Comparison of ENCODE assay signal across 14 cellular contexts in genomic region chr1:27010226-27010994, GRCh38. TPM values are rescaled to one million over a fixed set of nuclear protein-coding genes. Genes with fewer than 3 reads are reported as not detected.
DNase-seq lines count a peak whose midpoint lies in the region; ATAC-seq and TF ChIP-seq lines count a peak whose summit lies in the region.
"Had no signal": no experiment of that assay in that cellular context is flagged by ENCODE, and none has a peak within 500 bp of the region (broad histone marks: within the 10 kb centered on the region; RNA-seq: fewer than 3 reads in every experiment).

No MANE protein-coding gene starts in this region.

- peak overlapping the region; percentile 75 for H3K4me3 ChIP-seq in left ventricle myocardium inferior
- H3K4me3 ChIP-seq in epithelial cell of esophagus (ENCODE audit: low read length), result peak overlapping the region; percentile 95
- peak overlapping the region; percentile 45 to 70 for H3K4me3 ChIP-seq in muscle layer of duodenum (ENCODE audit: low read depth in 1 of 2, low read length in 2 of 2)
- H3K4me3 ChIP-seq in aorta (ENCODE audit: low read length in 2 of 2), result peak overlapping the region; percentile 85 to 88

- H3K27ac ChIP-seq in left ventricle myocardium inferior (replicated peaks) (peak overlapping the region; percentile 82), muscle layer of duodenum (ENCODE audit: low read length) (peak overlapping the region; percentile 87), aorta (ENCODE audit: low read depth in 1 of 2, low read length in 2 of 2) (peak overlapping the region; percentile 52 to 85)

- 19 to 28% methylated on average over 5 of the region's 5 CpGs for WGBS in aorta, 2 donors

- ATAC-seq in Right ventricle myocardium superior (ENCODE audit: poor library complexity), result no peak
- ATAC-seq in aorta (ENCODE audit: low FRiP score), result no peak
- ATAC-seq in GM18502 (IDR thresholded peaks at IDR 0.05; ENCODE audit: poor library complexity, unreplicated experiment), result no peak

- H3K4me1 ChIP-seq in left ventricle myocardium inferior (peaks cover 67% of the 10 kb centered on the region), muscle layer of duodenum (ENCODE audit: control insufficient read depth in 1 of 2, insufficient read depth in 2 of 2, low read length in 2 of 2) (peaks cover 5 to 20% of the 10 kb centered on the region in 2 donors), aorta (ENCODE audit: control insufficient read depth in 1 of 2, insufficient read depth in 2 of 2, low read length in 2 of 2) (no peaks in the 10 kb centered on the region)

- no peak for TF ChIP-seq CTCF in left ventricle myocardium inferior (IDR thresholded peaks at IDR 0.05; ENCODE audit: borderline replicate concordance)
- TF ChIP-seq CTCF in epithelial cell of esophagus (IDR thresholded peaks at IDR 0.05; ENCODE audit: insufficient read depth, low read depth, low read length, missing control alignments), result no peak

- peaks cover 13% of the 10 kb centered on the region for H3K36me3 ChIP-seq in left ventricle myocardium inferior
- peaks cover 0 to 8% of the 10 kb centered on the region in 2 donors for H3K36me3 ChIP-seq in muscle layer of duodenum (ENCODE audit: control insufficient read depth in 1 of 2, insufficient read depth in 2 of 2, low read length in 2 of 2)
- peaks cover 0 to 9% of the 10 kb centered on the region in 2 donors for H3K36me3 ChIP-seq in aorta (ENCODE audit: control insufficient read depth in 1 of 2, insufficient read depth in 2 of 2, low read length in 1 of 2)

- DNase-seq in left ventricle myocardium inferior (no peak), Right ventricle myocardium superior (no peak), epithelial cell of esophagus (ENCODE audit: low read depth) (no peak), aorta (no peak), AG08395 (ENCODE audit: low spot score) (no peak), islet precursor cell (no peak)
- DNase-seq: activated T-cell treated with anti-CD3 and anti-CD28 coated beads for 4 hours; central memory CD4-positive, alpha-beta T cell; GF-D8; NCI-H1092 treated with DMSO at 0.1 percent for 48 hours; NK-92 treated with Interleukin-12 subunit alpha and Interleukin-12 subunit beta, amount 100 ng/mL, for 24 hours; occipital lobe had no signal

- H3K9me3 ChIP-seq in left ventricle myocardium inferior (replicated peaks) (no peaks in the 10 kb centered on the region), muscle layer of duodenum (ENCODE audit: control insufficient read depth in 1 of 2, low read length in 2 of 2) (no peaks in the 10 kb centered on the region), aorta (ENCODE audit: control insufficient read depth, low read length) (no peaks in the 10 kb centered on the region)

- intact Hi-C loops in left ventricle myocardium inferior (cut with micrococcal nuclease) (no loop called here), Right ventricle myocardium superior (cut with DNase I) (no loop called here), aorta (cut with DNase I) (loop anchor here in 1 of 2 donors (1.0 kb wide), 1 partner anchor 9 kb away; no protein-coding TSS in a partner anchor)

- H3K27me3 ChIP-seq in left ventricle myocardium inferior (ENCODE audit: low read depth) (no peaks in the 10 kb centered on the region), muscle layer of duodenum (ENCODE audit: low read depth, low read length) (no peaks in the 10 kb centered on the region), aorta (ENCODE audit: control insufficient read depth in 1 of 2, insufficient read depth in 2 of 2, low read length in 1 of 2) (no peaks in the 10 kb centered on the region)

RNA-seq across cellular contexts. Expression of gene TENT5B, which starts 2.2 kb away (rescaled TPM):
- total RNA-seq in left ventricle myocardium inferior, result 30.2 TPM
- 34.6 TPM for total RNA-seq in Right ventricle myocardium superior
- 10 to 100 TPM; 20.6 to 73.9 TPM for total RNA-seq in aorta
- polyA plus RNA-seq in aorta, result 10 to 100 TPM; 10.4 to 23.7 TPM

RNA-seq across cellular contexts. Expression of gene TRNP1, which starts 16.9 kb away (rescaled TPM):
- total RNA-seq in left ventricle myocardium inferior (35.7 TPM), Right ventricle myocardium superior (31.7 TPM), aorta (10 to 100 TPM; 15.0 to 16.3 TPM)
- 10 to 100 TPM; 15.2 to 30.8 TPM for polyA plus RNA-seq in aorta

RNA-seq across cellular contexts. Expression of gene KDF1, which starts 50.1 kb away (rescaled TPM):
- total RNA-seq in left ventricle myocardium inferior, result 0.27 TPM
- total RNA-seq in Right ventricle myocardium superior, result 0.35 TPM
- total RNA-seq in aorta, result not detected
- polyA plus RNA-seq in aorta, result 1 to 10 TPM in 1 of 2 donors, under 1 TPM in 1; 0.23 to 1.6 TPM
- total RNA-seq: occipital lobe had no signal
